In genomic region chr6:64280569-64280968, GRCh38 we compare ENCODE assay signal across 8 cellular contexts.
DNase-seq lines count a peak whose midpoint lies in the region; ATAC-seq and TF ChIP-seq lines count a peak whose summit lies in the region.

No MANE protein-coding gene starts in this region.

- H3K4me3 ChIP-seq in astrocyte of the cerebellum (ENCODE audit: low read depth, low read length) (no peak overlapping the region), mesendoderm (ENCODE audit: low read length) (no peak overlapping the region)
- no peak overlapping the region for H3K4me3 ChIP-seq in effector memory CD4-positive, alpha-beta T cell (ENCODE audit: insufficient read depth, low read depth, low read length, poor library complexity, severe bottlenecking)

- H3K79me2 ChIP-seq in mesendoderm (ENCODE audit: control insufficient read depth, insufficient read depth, low read length), result no peaks in the 10 kb centered on the region

- H3K9ac ChIP-seq in mesendoderm (ENCODE audit: low read length), result no peak overlapping the region

- no peaks in the 10 kb centered on the region for H3K27me3 ChIP-seq in mesendoderm (ENCODE audit: insufficient read depth, low read length, poor library complexity)
- no peaks in the 10 kb centered on the region for H3K27me3 ChIP-seq in effector memory CD4-positive, alpha-beta T cell (replicated peaks; ENCODE audit: control insufficient read depth, insufficient read depth, low read length, poor library complexity, severe bottlenecking)

- no peak overlapping the region for H3K23ac ChIP-seq in mesendoderm (ENCODE audit: low read length)

- H3K9me3 ChIP-seq in effector memory CD4-positive, alpha-beta T cell (ENCODE audit: control insufficient read depth, low read length), result no peaks in the 10 kb centered on the region

- in situ Hi-C loops in astrocyte of the cerebellum (cut with HindIII; ENCODE audit: low sequenced_read_pairs), result no loop called here

- peak; percentile 10 for DNase-seq in GM10266 (ENCODE audit: extremely low spot score)
- DNase-seq in NAMALWA (ENCODE audit: low spot score), result peak; percentile 28
- DNase-seq in astrocyte of the cerebellum (ENCODE audit: low read depth), result peak; percentile 59
- DNase-seq in mesendoderm, result peak; percentile 42
- DNase-seq in effector memory CD4-positive, alpha-beta T cell, result no peak
- DNase-seq in germinal center (ENCODE audit: low spot score), result no peak

- no peak overlapping the region for H3K56ac ChIP-seq in mesendoderm (ENCODE audit: low read length)

- no peak overlapping the region for H3K27ac ChIP-seq in mesendoderm (ENCODE audit: low read depth, low read length)
- no peak overlapping the region for H3K27ac ChIP-seq in effector memory CD4-positive, alpha-beta T cell (ENCODE audit: insufficient read depth, low read length, poor library complexity, severe bottlenecking)

- no peak for ATAC-seq in HG03045 (IDR thresholded peaks at IDR 0.05; ENCODE audit: unreplicated experiment)
- no peak for ATAC-seq in activated CD4-positive, CD25-positive, alpha-beta regulatory T cell treated with anti-CD3 and anti-CD28 coated beads, Interleukin-2, amount 50 U/mL, for 24 hours

- no CpG with 5 or more reads among the region's 1 CpG for WGBS in mesendoderm (ENCODE audit: extremely low coverage, insufficient coverage, low lambda C conversion rate)

- H3K4me2 ChIP-seq in mesendoderm (ENCODE audit: low read length), result no peak overlapping the region

- H3K79me1 ChIP-seq in mesendoderm (ENCODE audit: low read length), result no peaks in the 10 kb centered on the region

- H3K18ac ChIP-seq in mesendoderm (ENCODE audit: low read length), result no peak overlapping the region

- peak; percentile 54 for TF ChIP-seq CTCF in GM10266 (IDR thresholded peaks at IDR 0.05; ENCODE audit: control insufficient read depth, insufficient read depth, low read depth, missing control alignments)
- TF ChIP-seq CTCF in astrocyte of the cerebellum (IDR thresholded peaks at IDR 0.05; ENCODE audit: low read depth, low read length, missing control alignments), result peak; percentile 63

- H2BK15ac ChIP-seq in mesendoderm (replicated peaks; ENCODE audit: low read depth), result no peak overlapping the region

- H2BK5ac ChIP-seq in mesendoderm (ENCODE audit: low read length), result no peak overlapping the region

- H3K4ac ChIP-seq in mesendoderm (ENCODE audit: low read depth, low read length), result no peak overlapping the region

- no peak overlapping the region for H4K8ac ChIP-seq in mesendoderm (ENCODE audit: low read depth, low read length)

- H2BK120ac ChIP-seq in mesendoderm (ENCODE audit: low read depth, low read length), result no peak overlapping the region

- H2AK5ac ChIP-seq in mesendoderm (ENCODE audit: low read length), result no peak overlapping the region

- no peak overlapping the region for H4K5ac ChIP-seq in mesendoderm (ENCODE audit: low read length)

- H3K4me1 ChIP-seq in mesendoderm (ENCODE audit: control insufficient read depth, low read depth, low read length), result no peaks in the 10 kb centered on the region
- no peaks in the 10 kb centered on the region for H3K4me1 ChIP-seq in effector memory CD4-positive, alpha-beta T cell (ENCODE audit: control insufficient read depth, insufficient read depth, low read length, poor library complexity, severe bottlenecking)

- H3K36me3 ChIP-seq in mesendoderm (ENCODE audit: control insufficient read depth, insufficient read depth, low read length), result no peaks in the 10 kb centered on the region
- H3K36me3 ChIP-seq in effector memory CD4-positive, alpha-beta T cell (ENCODE audit: control insufficient read depth, insufficient read depth, low read length), result no peaks in the 10 kb centered on the region

Comparison
In these comparisons a context has a peak if more than half of its experiments do, and no peak if none do; other contexts are left out.
1. DNase-seq: peak in GM10266 (single experiment), NAMALWA (single experiment), astrocyte of the cerebellum (single experiment) and mesendoderm (single experiment); none in effector memory CD4-positive, alpha-beta T cell (0 of 3) and germinal center (single experiment).